14 cellular contexts compared by ENCODE assay signal in genomic region chr6:33995873-33996475, GRCh38.
DNase-seq lines count a peak whose midpoint lies in the region; ATAC-seq and TF ChIP-seq lines count a peak whose summit lies in the region.
"Had no signal": no experiment of that assay in that cellular context is flagged by ENCODE, and none has a peak within 500 bp of the region (broad histone marks: within the 10 kb centered on the region; RNA-seq: fewer than 3 reads in every experiment).

No MANE protein-coding gene starts in this region.

- intact Hi-C loops in natural killer cell (cut with micrococcal nuclease): no loop called here

- H3K4me1 Mint-ChIP-seq in natural killer cell treated with Interleukin-12 subunit alpha and Interleukin-12 subunit beta and Interleukin-15 and Interleukin-18, amount 100 ng/mL, for 72 hours (ENCODE audit: low read depth in 2 of 2): no peaks in the 10 kb centered on the region
- H3K4me1 Mint-ChIP-seq in natural killer cell: no peaks in the 10 kb centered on the region
- H3K4me1 Mint-ChIP-seq in neural progenitor cell: peaks cover 20% of the 10 kb centered on the region

- no peak for ATAC-seq in natural killer cell treated with Interleukin-12 subunit alpha and Interleukin-12 subunit beta and Interleukin-15 and Interleukin-18, amount 100 ng/mL, for 72 hours
- ATAC-seq in natural killer cell: no peak
- no peak for ATAC-seq in GM21825 (IDR thresholded peaks at IDR 0.05; ENCODE audit: unreplicated experiment)

- no peaks in the 10 kb centered on the region for H3K27me3 ChIP-seq in neural progenitor cell
- H3K27me3 ChIP-seq: MG63 had no signal

- H3K27ac Mint-ChIP-seq in natural killer cell treated with Interleukin-12 subunit alpha and Interleukin-12 subunit beta and Interleukin-15 and Interleukin-18, amount 100 ng/mL, for 72 hours: no peak overlapping the region
- H3K27ac Mint-ChIP-seq in natural killer cell (no peak overlapping the region), neural progenitor cell (no peak overlapping the region)

- no peak overlapping the region for H3K27ac ChIP-seq in neural progenitor cell
- H3K27ac ChIP-seq: C4-2B had no signal

- no peak overlapping the region for H3K9ac ChIP-seq in neural progenitor cell

- DNase-seq in natural killer cell treated with Interleukin-12 subunit alpha and Interleukin-12 subunit beta and Interleukin-15 and Interleukin-18, amount 100 ng/mL, for 72 hours (ENCODE audit: low spot score): peak; percentile 3
- DNase-seq in natural killer cell (no peak), dedifferentiated amniotic fluid mesenchymal stem cell (ENCODE audit: extremely low spot score) (peak; percentile 6), neural progenitor cell (ENCODE audit: low spot score) (no peak), D341Med (ENCODE audit: low spot score) (no peak)
- no peak for DNase-seq in activated CD4-positive, CD25-positive, alpha-beta regulatory T cell treated with anti-CD3 and anti-CD28 coated beads, Interleukin-2, amount 50 U/mL, for 72 hours
- DNase-seq: GOT3, MG63, NCI-H1105, NCI-H1694, NCI-H2107, Right ventricle myocardium superior had no signal

- no peaks in the 10 kb centered on the region for H3K79me2 ChIP-seq in neural progenitor cell (ENCODE audit: low read depth)

- no peaks in the 10 kb centered on the region for H3K9me3 Mint-ChIP-seq in natural killer cell treated with Interleukin-12 subunit alpha and Interleukin-12 subunit beta and Interleukin-15 and Interleukin-18, amount 100 ng/mL, for 72 hours
- H3K9me3 Mint-ChIP-seq in natural killer cell: no peaks in the 10 kb centered on the region
- H3K9me3 Mint-ChIP-seq in neural progenitor cell: no peaks in the 10 kb centered on the region

- no peaks in the 10 kb centered on the region for H3K36me3 ChIP-seq in neural progenitor cell
- H3K36me3 ChIP-seq: MG63 had no signal

- no peaks in the 10 kb centered on the region for H4K20me1 ChIP-seq in neural progenitor cell (ENCODE audit: low read depth)

- peak overlapping the region; percentile 29 for H3K4me2 ChIP-seq in neural progenitor cell

- TF ChIP-seq CTCF in natural killer cell (IDR thresholded peaks at IDR 0.05) (no peak), neural progenitor cell (IDR thresholded peaks at IDR 0.05) (no peak)

- no peaks in the 10 kb centered on the region for H3K9me3 ChIP-seq in neural progenitor cell (ENCODE audit: low read depth)
- H3K9me3 ChIP-seq: MG63 had no signal

- no peak overlapping the region for H3K4me3 Mint-ChIP-seq in natural killer cell treated with Interleukin-12 subunit alpha and Interleukin-12 subunit beta and Interleukin-15 and Interleukin-18, amount 100 ng/mL, for 72 hours
- H3K4me3 Mint-ChIP-seq in natural killer cell (no peak overlapping the region), neural progenitor cell (no peak overlapping the region)

- peaks cover 5% of the 10 kb centered on the region for H3F3A ChIP-seq in neural progenitor cell (ENCODE audit: low read depth)

- H3K4me1 ChIP-seq in neural progenitor cell: peaks cover 15% of the 10 kb centered on the region

- no peak overlapping the region for H3K4me3 ChIP-seq in neural progenitor cell
- H3K4me3 ChIP-seq: MG63 had no signal

- no peak overlapping the region for H2AFZ ChIP-seq in neural progenitor cell (replicated peaks)

- peaks cover 5% of the 10 kb centered on the region for H3K36me3 Mint-ChIP-seq in natural killer cell treated with Interleukin-12 subunit alpha and Interleukin-12 subunit beta and Interleukin-15 and Interleukin-18, amount 100 ng/mL, for 72 hours
- H3K36me3 Mint-ChIP-seq in natural killer cell: peaks cover 14% of the 10 kb centered on the region
- no peaks in the 10 kb centered on the region for H3K36me3 Mint-ChIP-seq in neural progenitor cell

- H3K27me3 Mint-ChIP-seq in natural killer cell treated with Interleukin-12 subunit alpha and Interleukin-12 subunit beta and Interleukin-15 and Interleukin-18, amount 100 ng/mL, for 72 hours: peaks cover 37 to 38% of the 10 kb centered on the region in 2 donors
- peaks cover 40 to 45% of the 10 kb centered on the region in 2 donors for H3K27me3 Mint-ChIP-seq in natural killer cell (ENCODE audit: low read depth in 2 of 2)
- H3K27me3 Mint-ChIP-seq in neural progenitor cell (ENCODE audit: insufficient read depth, low read depth): peaks cover 2% of the 10 kb centered on the region

Comparison
In these comparisons a context has a peak if more than half of its experiments do, and no peak if none do; other contexts are left out.
1. DNase-seq: peak in natural killer cell treated with Interleukin-12 subunit alpha and Interleukin-12 subunit beta and Interleukin-15 and Interleukin-18, amount 100 ng/mL, for 72 hours (single experiment) and dedifferentiated amniotic fluid mesenchymal stem cell (single experiment); none in natural killer cell (single experiment), neural progenitor cell (single experiment), D341Med (single experiment) and activated CD4-positive, CD25-positive, alpha-beta regulatory T cell treated with anti-CD3 and anti-CD28 coated beads, Interleukin-2, amount 50 U/mL, for 72 hours (single experiment).